In the genomic region with DNA sequence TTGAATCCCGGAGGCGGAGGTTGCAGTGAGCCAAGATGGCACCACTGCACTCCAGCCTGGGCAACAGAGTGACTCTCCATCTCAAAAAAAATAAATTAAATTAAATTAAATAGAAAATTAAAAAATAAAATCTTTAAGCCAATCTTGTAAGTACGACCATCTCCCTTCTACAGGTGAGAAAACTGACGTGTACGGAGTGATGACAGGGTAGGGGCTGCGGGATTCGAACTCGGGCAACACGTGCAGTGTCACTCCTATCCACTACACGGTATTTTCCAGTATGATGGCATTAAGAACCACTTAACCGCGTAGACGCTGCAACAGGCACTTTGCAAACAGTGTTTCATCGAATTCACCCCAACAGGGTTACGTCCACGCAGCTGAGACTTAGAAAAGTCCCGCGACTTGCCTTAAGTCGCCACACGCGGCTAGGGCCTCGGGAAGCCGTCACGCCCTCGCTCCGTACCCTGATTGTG, we compare ENCODE assay signal across 8 cellular contexts. TPM values are rescaled to one million over a fixed set of nuclear protein-coding genes. Genes with fewer than 3 reads are reported as not detected.
A peak's percentile ranks its signal among the peaks of the same experiment; 100 is the strongest.
DNase-seq lines count a peak whose midpoint lies in the region; ATAC-seq and TF ChIP-seq lines count a peak whose summit lies in the region.

No MANE protein-coding gene starts in this region.

- intact Hi-C loops in upper lobe of right lung (cut with DNase I) = no loop called here

- H3K27me3 ChIP-seq in SJCRH30 = no peaks in the 10 kb centered on the region
- no peaks in the 10 kb centered on the region for H3K27me3 ChIP-seq in upper lobe of right lung

- H3K4me1 Mint-ChIP-seq in chondrocyte (ENCODE audit: low read depth) = peaks cover 15% of the 10 kb centered on the region

- H3K4me1 ChIP-seq in SJCRH30 (peaks cover 3% of the 10 kb centered on the region; the same call in 1 of the 2 replicates), mesodermal cell (ENCODE audit: control insufficient read depth, insufficient read depth, low read length, poor library complexity, severe bottlenecking) (no peaks in the 10 kb centered on the region), upper lobe of right lung (peaks cover 5% of the 10 kb centered on the region)

- H3K27ac ChIP-seq in SJCRH30 (peak overlapping the region; percentile 69), mesodermal cell (ENCODE audit: low read depth, low read length, severe bottlenecking) (peak overlapping the region; percentile 49), upper lobe of right lung (peak overlapping the region; percentile 88)

- H3K36me3 ChIP-seq in SJCRH30 = no peaks in the 10 kb centered on the region
- H3K36me3 ChIP-seq in mesodermal cell (ENCODE audit: control insufficient read depth, insufficient read depth, low read length) = peaks cover 13% of the 10 kb centered on the region
- no peaks in the 10 kb centered on the region for H3K36me3 ChIP-seq in upper lobe of right lung

- ATAC-seq in upper lobe of right lung (no peak), GM18511 (IDR thresholded peaks at IDR 0.05; ENCODE audit: unreplicated experiment) (no peak)

- TF ChIP-seq CTCF in chondrocyte (IDR thresholded peaks at IDR 0.05) (no peak), upper lobe of right lung (IDR thresholded peaks at IDR 0.05) (no peak)

- 19 to 22% methylated on average over 22 to 23 of the region's 26 CpGs for WGBS in mesodermal cell (ENCODE audit: insufficient coverage in 2 of 2), 2 experiments

- H3K27ac Mint-ChIP-seq in chondrocyte (ENCODE audit: unreplicated experiment) = peak overlapping the region; percentile 41

- H3K36me3 Mint-ChIP-seq in chondrocyte (ENCODE audit: low read depth) = no peaks in the 10 kb centered on the region

- no peaks in the 10 kb centered on the region for H3K9me3 ChIP-seq in SJCRH30 (replicated peaks)
- H3K9me3 ChIP-seq in mesodermal cell (ENCODE audit: control insufficient read depth, low read length) = no peaks in the 10 kb centered on the region
- H3K9me3 ChIP-seq in upper lobe of right lung = no peaks in the 10 kb centered on the region

- no peaks in the 10 kb centered on the region for H3K27me3 Mint-ChIP-seq in chondrocyte (ENCODE audit: low read depth)

- H3K4me3 Mint-ChIP-seq in chondrocyte (ENCODE audit: unreplicated experiment) = peak overlapping the region; percentile 84

- DNase-seq in NCI-H2227 (lab: John Stamatoyannopoulos, UW; ENCODE audit: unreplicated experiment) = peak; percentile 58
- DNase-seq in NCI-H2227 treated with DMSO at 0.1 percent for 48 hours (lab: John Stamatoyannopoulos, UW) = no peak
- no peak for DNase-seq in SJCRH30
- no peak for DNase-seq in chondrocyte (ENCODE audit: low spot score)
- no peak for DNase-seq in upper lobe of right lung
- DNase-seq in DMS79 (lab: John Stamatoyannopoulos, UW) = no peak

- no peaks in the 10 kb centered on the region for H3K9me3 Mint-ChIP-seq in chondrocyte (ENCODE audit: low read depth)

- H3K4me3 ChIP-seq in SJCRH30 (peak overlapping the region; percentile 92), mesodermal cell (ENCODE audit: extremely low read depth, insufficient read depth, low read length, poor library complexity, severe bottlenecking) (peak overlapping the region; percentile 98), upper lobe of right lung (peak overlapping the region; percentile 100)

RNA-seq across cellular contexts. Expression of gene WDR59, which starts 0.7 kb away (rescaled TPM):
- total RNA-seq in SJCRH30 (2014; rRNA removed; shearing (Covaris generic)) = 13.6 and 17.9 TPM in 2 replicates
- total RNA-seq in chondrocyte (36.8 to 40.9 TPM (median 37.3 TPM) in 3 replicates), upper lobe of right lung (51.6 TPM)
- 51.8 TPM for polyA plus RNA-seq in mesodermal cell (2013, experiment 1 of 2)
- 49.5 TPM for polyA plus RNA-seq in mesodermal cell (2013, experiment 2 of 2)

RNA-seq across cellular contexts. Expression of gene ZNRF1, which starts 14.6 kb away (rescaled TPM):
- 10.9 and 11.6 TPM in 2 replicates for total RNA-seq in SJCRH30 (2014; rRNA removed; shearing (Covaris generic))
- total RNA-seq in chondrocyte = 18.5 to 23.0 TPM (median 22.7 TPM) in 3 replicates
- polyA plus RNA-seq in mesodermal cell (2013, experiment 1 of 2) = 41.7 TPM
- 30.4 TPM for polyA plus RNA-seq in mesodermal cell (2013, experiment 2 of 2)
- 21.3 TPM for total RNA-seq in upper lobe of right lung
